In genomic region chr7:45978010-45978681, GRCh38 we compare ENCODE assay signal across 8 cellular contexts. TPM values are rescaled to one million over a fixed set of nuclear protein-coding genes. Genes with fewer than 3 reads are reported as not detected.
A peak's percentile ranks its signal among the peaks of the same experiment; 100 is the strongest.
DNase-seq lines count a peak whose midpoint lies in the region; ATAC-seq, FAIRE-seq and TF ChIP-seq lines count a peak whose summit lies in the region.

No MANE protein-coding gene starts in this region.

- peak in 1 of 4 experiments; percentile 4 for DNase-seq in K562 (ENCODE audit: extremely low read depth in 1 of 4, low spot score in 3 of 4)
- peak; percentile 100 for DNase-seq in kidney glomerular epithelial cell (lab: John Stamatoyannopoulos, UW)
- DNase-seq in thyroid gland: peak; percentile 77 to 81
- DNase-seq in activated T-helper 1 cell treated with anti-CD3 and anti-CD28 coated beads, Interleukin-12 subunit alpha, Interleukin-12 subunit beta, Interleukin-2, Interleukin-4 antibody, amounts not matched to agents 30 ng/mL and 10 ng/mL and 1 ng/mL, durations not matched to agents 14 hours and 24 hours and 36 hours (ENCODE audit: low spot score): no peak

- no peaks in the 10 kb centered on the region for H4K20me1 ChIP-seq in K562 (replicated peaks; ENCODE audit: control insufficient read depth, insufficient read depth, low read length)

- ATAC-seq in GM18517 (IDR thresholded peaks at IDR 0.05; ENCODE audit: unreplicated experiment): peak; percentile 66
- no peak for ATAC-seq in K562
- ATAC-seq in HG03135 (IDR thresholded peaks at IDR 0.05; ENCODE audit: unreplicated experiment): no peak
- ATAC-seq in HG02973 (IDR thresholded peaks at IDR 0.05; ENCODE audit: unreplicated experiment): no peak

- POLR2A ChIA-PET in K562 (lab: Yijun Ruan, JAX): no interaction called here

- H3K36me3 Mint-ChIP-seq in IgD-negative memory B cell: no peaks in the 10 kb centered on the region
- no peaks in the 10 kb centered on the region for H3K36me3 Mint-ChIP-seq in activated T-helper 1 cell treated with anti-CD3 and anti-CD28 coated beads, Interleukin-12 subunit alpha, Interleukin-12 subunit beta, Interleukin-2, Interleukin-4 antibody, amounts not matched to agents 30 ng/mL and 10 ng/mL and 1 ng/mL, durations not matched to agents 14 hours and 24 hours and 36 hours (ENCODE audit: low read depth)

- no peak overlapping the region for H3K27ac ChIP-seq in K562 (ENCODE audit: extremely low read depth, low read depth, low read length)
- H3K27ac ChIP-seq in thyroid gland: peak overlapping the region; percentile 7 to 69 (median 64)

- TF ChIP-seq POLR2A in K562 (conservative IDR thresholded peaks at IDR 0.05): no peak
- no peak for TF ChIP-seq POLR2A in thyroid gland (IDR thresholded peaks at IDR 0.05)

- BruUV-seq in K562 (replicated peaks; lab: Mats Ljungman, UMichigan): no TSS peak

- CTCF ChIA-PET in K562 (lab: Yijun Ruan, JAX; ENCODE audit: low intra/inter-chr PET ratio): no interaction called here

- WGBS in K562 (ENCODE audit: insufficient coverage, low coverage, missing lambda C conversion rate): 1% methylated on average over 11 of the region's 11 CpGs
- WGBS in thyroid gland, 2 donors: 12 to 17% methylated on average over 11 of the region's 11 CpGs

- H3K27me3 ChIP-seq in K562 (ENCODE audit: control insufficient read depth in 2 of 2, insufficient read depth in 2 of 2, low read length in 2 of 2) (no peaks in the 10 kb centered on the region), thyroid gland (no peaks in the 10 kb centered on the region)

- H3K4me2 ChIP-seq in K562 (ENCODE audit: insufficient read depth, low read length): no peak overlapping the region

- in situ Hi-C loops in K562 (cut with MboI): no loop called here

- intact Hi-C loops in K562 (cut with micrococcal nuclease) (no loop called here), thyroid gland (cut with DNase I) (no loop called here)
- intact Hi-C loops in activated T-helper 1 cell treated with anti-CD3 and anti-CD28 coated beads, Interleukin-12 subunit alpha, Interleukin-12 subunit beta, Interleukin-2, Interleukin-4 antibody, amounts not matched to agents 30 ng/mL and 10 ng/mL and 1 ng/mL, durations not matched to agents 14 hours and 24 hours and 36 hours (cut with micrococcal nuclease): no loop called here

- H3K4me1 ChIP-seq in K562 (replicated peaks in 1 of 2; ENCODE audit: control insufficient read depth in 2 of 2, insufficient read depth in 2 of 2, low read length in 2 of 2): no peaks in the 10 kb centered on the region
- H3K4me1 ChIP-seq in thyroid gland: peaks cover 13 to 34% of the 10 kb centered on the region in 2 donors

- H3K4me3 Mint-ChIP-seq in IgD-negative memory B cell: no peak overlapping the region
- H3K4me3 Mint-ChIP-seq in activated T-helper 1 cell treated with anti-CD3 and anti-CD28 coated beads, Interleukin-12 subunit alpha, Interleukin-12 subunit beta, Interleukin-2, Interleukin-4 antibody, amounts not matched to agents 30 ng/mL and 10 ng/mL and 1 ng/mL, durations not matched to agents 14 hours and 24 hours and 36 hours: no peak overlapping the region

- H3K9me3 Mint-ChIP-seq in IgD-negative memory B cell: peaks cover 0 to 2% (median 0%) of the 10 kb centered on the region in 3 donors
- H3K9me3 Mint-ChIP-seq in activated T-helper 1 cell treated with anti-CD3 and anti-CD28 coated beads, Interleukin-12 subunit alpha, Interleukin-12 subunit beta, Interleukin-2, Interleukin-4 antibody, amounts not matched to agents 30 ng/mL and 10 ng/mL and 1 ng/mL, durations not matched to agents 14 hours and 24 hours and 36 hours: no peaks in the 10 kb centered on the region

- peak overlapping the region in 2 of 3 donors; percentile 43 to 47 for H3K27ac Mint-ChIP-seq in IgD-negative memory B cell
- H3K27ac Mint-ChIP-seq in activated T-helper 1 cell treated with anti-CD3 and anti-CD28 coated beads, Interleukin-12 subunit alpha, Interleukin-12 subunit beta, Interleukin-2, Interleukin-4 antibody, amounts not matched to agents 30 ng/mL and 10 ng/mL and 1 ng/mL, durations not matched to agents 14 hours and 24 hours and 36 hours: no peak overlapping the region

- TF ChIP-seq CTCF in K562 (IDR thresholded peaks at IDR 0.05 in 2 of 3, conservative IDR thresholded peaks at IDR 0.05 in 1 of 3; ENCODE audit: insufficient read depth in 2 of 3, low read depth in 1 of 3, low read length in 3 of 3) (no peak), thyroid gland (IDR thresholded peaks at IDR 0.05) (no peak)

- no peaks in the 10 kb centered on the region for H3K36me3 ChIP-seq in K562 (ENCODE audit: control insufficient read depth, insufficient read depth, low read length)
- no peaks in the 10 kb centered on the region for H3K36me3 ChIP-seq in thyroid gland

- TF ChIP-seq RAD21 in K562 (CRISPR knock-in tag; conservative IDR thresholded peaks at IDR 0.05 in 1 of 2, IDR thresholded peaks at IDR 0.05 in 1 of 2): no peak

- no peaks in the 10 kb centered on the region for H3K79me2 ChIP-seq in K562 (ENCODE audit: control insufficient read depth, insufficient read depth, low read length)

- no peak overlapping the region for H3K9ac ChIP-seq in K562 (ENCODE audit: insufficient read depth in 1 of 2, low read depth in 2 of 2, low read length in 2 of 2)

- H3K9me1 ChIP-seq in K562 (ENCODE audit: control insufficient read depth, insufficient read depth, low read length): no peaks in the 10 kb centered on the region

- H3K4me3 ChIP-seq in K562: no peak overlapping the region
- no peak overlapping the region for H3K4me3 ChIP-seq in thyroid gland (replicated peaks in 1 of 3)

- TF ChIP-seq EP300 in K562 (IDR thresholded peaks at IDR 0.05; ENCODE audit: low read length): no peak

- H3K27me3 Mint-ChIP-seq in IgD-negative memory B cell: no peaks in the 10 kb centered on the region
- H3K27me3 Mint-ChIP-seq in activated T-helper 1 cell treated with anti-CD3 and anti-CD28 coated beads, Interleukin-12 subunit alpha, Interleukin-12 subunit beta, Interleukin-2, Interleukin-4 antibody, amounts not matched to agents 30 ng/mL and 10 ng/mL and 1 ng/mL, durations not matched to agents 14 hours and 24 hours and 36 hours (ENCODE audit: insufficient read depth): no peaks in the 10 kb centered on the region

- no peak for FAIRE-seq in K562 (lab: Jason Lieb, UNC)

- H3K9me3 ChIP-seq in K562 (replicated peaks; ENCODE audit: control insufficient read depth, insufficient read depth, low read depth, low read length) (no peaks in the 10 kb centered on the region), thyroid gland (no peaks in the 10 kb centered on the region)

- no peak overlapping the region for H2AFZ ChIP-seq in K562 (ENCODE audit: low read depth, low read length)

- H3K4me1 Mint-ChIP-seq in IgD-negative memory B cell: no peaks in the 10 kb centered on the region
- H3K4me1 Mint-ChIP-seq in activated T-helper 1 cell treated with anti-CD3 and anti-CD28 coated beads, Interleukin-12 subunit alpha, Interleukin-12 subunit beta, Interleukin-2, Interleukin-4 antibody, amounts not matched to agents 30 ng/mL and 10 ng/mL and 1 ng/mL, durations not matched to agents 14 hours and 24 hours and 36 hours (ENCODE audit: low read depth): no peaks in the 10 kb centered on the region

TF ChIP-seq in K562, 482 proteins besides CTCF, POLR2A, EP300 and RAD21:
- no peak for TF ChIP-seq SRSF1 (IDR thresholded peaks at IDR 0.05; ENCODE audit: low read depth, low read length)
- TF ChIP-seq BCOR (IDR thresholded peaks at IDR 0.05): no peak
- no peak for TF ChIP-seq SMAD2 (IDR thresholded peaks at IDR 0.05; ENCODE audit: low read depth, low read length)
- TF ChIP-seq ZNF668 (CRISPR knock-in tag; IDR thresholded peaks at IDR 0.05): no peak
- TF ChIP-seq ATF3 (IDR thresholded peaks at IDR 0.05): peak; percentile 41
- no peak for TF ChIP-seq ATF3 (CRISPR knock-in tag; conservative IDR thresholded peaks at IDR 0.05)
- peak; percentile 52 for TF ChIP-seq EGR1 (conservative IDR thresholded peaks at IDR 0.05)
- peak; percentile 68 for TF ChIP-seq RFX1 (IDR thresholded peaks at IDR 0.05)
- no peak for TF ChIP-seq NFE2 (IDR thresholded peaks at IDR 0.05; ENCODE audit: low read depth)
- TF ChIP-seq JUND (IDR thresholded peaks at IDR 0.05; ENCODE audit: borderline replicate concordance, low read depth, low read length): no peak
- 0 out of 3 replicates have a peak, but pooled peaks have one; percentile 15 for TF ChIP-seq JUND (tag; IDR thresholded peaks at IDR 0.05; ENCODE audit: borderline replicate concordance, low read depth, low read length)

RNA-seq across cellular contexts. Expression of gene IGFBP3, which starts 57.1 kb away (rescaled TPM):
- polyA plus RNA-seq in IgD-negative memory B cell: 0.33 TPM
- total RNA-seq in K562 (2011; cell fraction: chromatin; rRNA removed; ENCODE audit: low replicate concordance): not detected in 2 replicates
- total RNA-seq in K562 (2011; cell fraction: nucleolus; rRNA removed): not detected in 2 replicates
- not detected in 2 replicates for total RNA-seq in K562 (2011; cell fraction: nucleoplasm; rRNA removed)
- total RNA-seq in K562 (2014; rRNA removed): not detected in 2 replicates
- total RNA-seq in K562 (2014; rRNA removed; fragmentation: Illumina TruSeq; extraction: Trizol): not detected in 2 replicates
- total RNA-seq in K562 (2015; rRNA removed; fragmentation: Illumina TruSeq; extraction: Trizol): not detected in 2 replicates
- 0.22 and 0.27 TPM in 2 replicates for total RNA-seq in K562 (2021)
- polyA plus RNA-seq in K562 (2011; rRNA removed): 0.08 TPM in 1 of 2 replicates, not detected in the other
- polyA plus RNA-seq in K562 (2011; cell fraction: cytosol; rRNA removed): 0.03 and 0.06 TPM in 2 replicates
- polyA plus RNA-seq in K562 (2011; cell fraction: nucleus; rRNA removed): 0.22 and 0.27 TPM in 2 replicates
- 0.10 and 0.13 TPM in 2 replicates for polyA plus RNA-seq in K562 (2012)
- polyA plus RNA-seq in K562 (2014; fragmentation: Illumina TruSeq; extraction: Trizol): not detected in 2 replicates
- under 1 TPM in 1 of 2 experiments, not detected in 1; 0.10 TPM for polyA plus RNA-seq in K562 (2014; fragmentation: Nextera tagmentation; extraction: Ambion mirVana)
- 0.09 TPM in 1 of 2 replicates, not detected in the other for polyA plus RNA-seq in K562 (2014; rRNA removed)
- polyA minus RNA-seq in K562 (2011; rRNA and poly(A)+ RNA removed): not detected in 2 replicates
- not detected in 2 replicates for polyA minus RNA-seq in K562 (2011; cell fraction: cytosol; rRNA and poly(A)+ RNA removed)
- polyA minus RNA-seq in K562 (2011; cell fraction: nucleus; rRNA and poly(A)+ RNA removed): 0.27 and 0.67 TPM in 2 replicates
- total RNA-seq in thyroid gland: 10 to 100 TPM; 37.9 to 95.1 (median 58.7) TPM
- 1.2 and 1.3 TPM in 2 replicates for total RNA-seq in activated T-helper 1 cell treated with anti-CD3 and anti-CD28 coated beads, Interleukin-12 subunit alpha, Interleukin-12 subunit beta, Interleukin-2, Interleukin-4 antibody, amounts not matched to agents 30 ng/mL and 10 ng/mL and 1 ng/mL, durations not matched to agents 14 hours and 24 hours and 36 hours

Comparison
In these comparisons a context has a peak if more than half of its experiments do, and no peak if none do; other contexts are left out.
1. RNA of gene IGFBP3, which starts 57.1 kb away (total RNA-seq): 37.9 to 95.1 TPM in thyroid gland; 1.2 to 1.3 TPM in activated T-helper 1 cell treated with anti-CD3 and anti-CD28 coated beads, Interleukin-12 subunit alpha, Interleukin-12 subunit beta, Interleukin-2, Interleukin-4 antibody, amounts not matched to agents 30 ng/mL and 10 ng/mL and 1 ng/mL, durations not matched to agents 14 hours and 24 hours and 36 hours and 0.22 to 0.27 TPM in K562; every median in the first group is over 10 times any median in the second.